ENCODE assay signal across 9 cellular contexts in genomic region chr15:70486451-70487379, GRCh38.
DNase-seq lines count a peak whose midpoint lies in the region; ATAC-seq and TF ChIP-seq lines count a peak whose summit lies in the region.
"Had no signal": no experiment of that assay in that cellular context is flagged by ENCODE, and none has a peak within 500 bp of the region (broad histone marks: within the 10 kb centered on the region; RNA-seq: fewer than 3 reads in every experiment).

No MANE protein-coding gene starts in this region.

- peak; percentile 49 to 61 for ATAC-seq in CD4-positive, CD25-positive, alpha-beta regulatory T cell (ENCODE audit: low read depth in 2 of 2)
- peak; percentile 51 for ATAC-seq in GM21367 (IDR thresholded peaks at IDR 0.05; ENCODE audit: unreplicated experiment)
- peak; percentile 71 for ATAC-seq in activated CD8-positive, alpha-beta T cell treated with anti-CD3 and anti-CD28 coated beads, Interleukin-2, amount 10 ng/mL, durations not matched to agents 7 days and 5 days
- ATAC-seq: HCT116 had no signal

- no peak for DNase-seq in CD4-positive, CD25-positive, alpha-beta regulatory T cell
- DNase-seq in HK-2 (ENCODE audit: unreplicated experiment) (peak; percentile 68), cardiac septum (ENCODE audit: low spot score) (peak; percentile 85), MM.1S (no peak), stomach (no peak)
- DNase-seq in activated CD8-positive, alpha-beta T cell treated with anti-CD3 and anti-CD28 coated beads, Interleukin-2, amount 10 ng/mL, durations not matched to agents 7 days and 5 days: peak; percentile 87
- peak; percentile 30 to 62 for DNase-seq in stimulated activated CD8-positive, alpha-beta memory T cell treated with anti-CD3 and anti-CD28 coated beads, Interleukin-4, amount 100 ng/mL, for 4 hours (ENCODE audit: low read depth in 2 of 2, low spot score in 1 of 2)

- H3K27me3 ChIP-seq in CD4-positive, CD25-positive, alpha-beta regulatory T cell (ENCODE audit: control insufficient read depth, insufficient read depth, low read length): peaks cover 9% of the 10 kb centered on the region
- no peaks in the 10 kb centered on the region for H3K27me3 ChIP-seq in MM.1S (replicated peaks; ENCODE audit: insufficient read depth, low read length)
- no peaks in the 10 kb centered on the region for H3K27me3 ChIP-seq in stomach

- CTCF ChIA-PET in activated CD8-positive, alpha-beta T cell treated with anti-CD3 and anti-CD28 coated beads, Interleukin-2, amount 10 ng/mL, durations not matched to agents 7 days and 5 days (lab: Charles Lee): interaction anchor here (0.6 to 14.2 kb wide), 20 partner anchors 10 to 1022 kb away, joined by 3 to 106 read pairs (median 4); partner anchors contain the start of gene TLE3

- TF ChIP-seq CTCF in MM.1S (IDR thresholded peaks at IDR 0.05; ENCODE audit: low read length) (no peak), stomach (IDR thresholded peaks at IDR 0.05) (no peak)

- no peak overlapping the region for H3K27ac ChIP-seq in CD4-positive, CD25-positive, alpha-beta regulatory T cell (ENCODE audit: insufficient read depth, low read length, poor library complexity, severe bottlenecking)
- no peak overlapping the region for H3K27ac ChIP-seq in MM.1S (ENCODE audit: low read length)
- H3K27ac ChIP-seq in stomach: peak overlapping the region in 2 of 5 donors; percentile 46 to 55

- no peak overlapping the region for H3K9ac ChIP-seq in MM.1S (ENCODE audit: low read length)

- no peaks in the 10 kb centered on the region for H4K20me1 ChIP-seq in MM.1S (ENCODE audit: insufficient read depth, low read length)

- TF ChIP-seq EP300 in stomach (IDR thresholded peaks at IDR 0.05): no peak

- H3K27me3 Mint-ChIP-seq in CD4-positive, CD25-positive, alpha-beta regulatory T cell: peaks cover 38% of the 10 kb centered on the region
- H3K27me3 Mint-ChIP-seq in activated CD8-positive, alpha-beta T cell treated with anti-CD3 and anti-CD28 coated beads, Interleukin-2, amount 10 ng/mL, durations not matched to agents 7 days and 5 days (ENCODE audit: low read depth): peaks cover 48% of the 10 kb centered on the region

- intact Hi-C loops in cardiac septum (cut with DNase I): loop anchor here (5.0 kb wide), 1 partner anchor 964 kb away; no protein-coding TSS in a partner anchor
- intact Hi-C loops in stomach (cut with DNase I; ENCODE audit: low total_unique reads): loop anchor here (5.0 kb wide), 2 partner anchors 909 to 1009 kb away; no protein-coding TSS in a partner anchor

- no peaks in the 10 kb centered on the region for H3K36me3 Mint-ChIP-seq in CD4-positive, CD25-positive, alpha-beta regulatory T cell
- H3K36me3 Mint-ChIP-seq in activated CD8-positive, alpha-beta T cell treated with anti-CD3 and anti-CD28 coated beads, Interleukin-2, amount 10 ng/mL, durations not matched to agents 7 days and 5 days (ENCODE audit: low read depth): peaks cover 11% of the 10 kb centered on the region

- no peak overlapping the region for H2AFZ ChIP-seq in MM.1S (ENCODE audit: low read length)

- no peak overlapping the region for H3K27ac Mint-ChIP-seq in CD4-positive, CD25-positive, alpha-beta regulatory T cell
- H3K27ac Mint-ChIP-seq in activated CD8-positive, alpha-beta T cell treated with anti-CD3 and anti-CD28 coated beads, Interleukin-2, amount 10 ng/mL, durations not matched to agents 7 days and 5 days: peak overlapping the region; percentile 80

- POLR2A ChIA-PET in activated CD8-positive, alpha-beta T cell treated with anti-CD3 and anti-CD28 coated beads, Interleukin-2, amount 10 ng/mL, durations not matched to agents 7 days and 5 days (lab: Charles Lee): interaction anchor here (0.6 to 0.9 kb wide), 2 partner anchors 9 to 389 kb away, joined by 3 read pairs; partner anchors contain the start of gene TLE3

- H3K79me2 ChIP-seq in MM.1S (ENCODE audit: low read length): no peaks in the 10 kb centered on the region

- peaks cover 9% of the 10 kb centered on the region for H3F3A ChIP-seq in MM.1S (ENCODE audit: insufficient read depth, low read length)

- H3K9me3 Mint-ChIP-seq in CD4-positive, CD25-positive, alpha-beta regulatory T cell: peaks cover 0 to 5% (median 0%) of the 10 kb centered on the region in 7 donors
- H3K9me3 Mint-ChIP-seq in activated CD8-positive, alpha-beta T cell treated with anti-CD3 and anti-CD28 coated beads, Interleukin-2, amount 10 ng/mL, durations not matched to agents 7 days and 5 days (ENCODE audit: insufficient read depth): no peaks in the 10 kb centered on the region

- peaks cover 15% of the 10 kb centered on the region for H3K4me1 ChIP-seq in CD4-positive, CD25-positive, alpha-beta regulatory T cell (ENCODE audit: control insufficient read depth, insufficient read depth, low read length, poor library complexity, severe bottlenecking)
- H3K4me1 ChIP-seq in MM.1S (ENCODE audit: low read length) (peaks cover 29% of the 10 kb centered on the region), stomach (peaks cover 0 to 43% (median 6%) of the 10 kb centered on the region in 4 donors)

- H3K9me3 ChIP-seq in CD4-positive, CD25-positive, alpha-beta regulatory T cell (ENCODE audit: control insufficient read depth in 2 of 2, low read length in 2 of 2): no peaks in the 10 kb centered on the region
- H3K9me3 ChIP-seq in MM.1S (replicated peaks; ENCODE audit: insufficient read depth, low read length): no peaks in the 10 kb centered on the region
- no peaks in the 10 kb centered on the region for H3K9me3 ChIP-seq in stomach

- H3K9me2 ChIP-seq in MM.1S (replicated peaks; ENCODE audit: insufficient read depth, low read length): no peaks in the 10 kb centered on the region

- TF ChIP-seq POLR2A in stomach (IDR thresholded peaks at IDR 0.05): no peak

- no peak overlapping the region for H3K4me3 Mint-ChIP-seq in CD4-positive, CD25-positive, alpha-beta regulatory T cell
- peak overlapping the region; percentile 2 for H3K4me3 Mint-ChIP-seq in activated CD8-positive, alpha-beta T cell treated with anti-CD3 and anti-CD28 coated beads, Interleukin-2, amount 10 ng/mL, durations not matched to agents 7 days and 5 days

- peaks cover 7 to 40% (median 18%) of the 10 kb centered on the region in 4 donors for H3K4me1 Mint-ChIP-seq in CD4-positive, CD25-positive, alpha-beta regulatory T cell
- H3K4me1 Mint-ChIP-seq in activated CD8-positive, alpha-beta T cell treated with anti-CD3 and anti-CD28 coated beads, Interleukin-2, amount 10 ng/mL, durations not matched to agents 7 days and 5 days (ENCODE audit: low read depth): peaks cover 58% of the 10 kb centered on the region

- 73 to 80% (median 76%) methylated on average over 16 of the region's 16 CpGs for WGBS in stomach, 5 donors

- no peak overlapping the region for H3K4me2 ChIP-seq in MM.1S (ENCODE audit: low read depth, low read length)

- H3K4me3 ChIP-seq in CD4-positive, CD25-positive, alpha-beta regulatory T cell (ENCODE audit: low read depth, low read length): no peak overlapping the region
- H3K4me3 ChIP-seq in MM.1S (ENCODE audit: low read length) (no peak overlapping the region), stomach (no peak overlapping the region)

- no peaks in the 10 kb centered on the region for H3K36me3 ChIP-seq in CD4-positive, CD25-positive, alpha-beta regulatory T cell (ENCODE audit: control insufficient read depth, insufficient read depth, low read length)
- H3K36me3 ChIP-seq in MM.1S (replicated peaks; ENCODE audit: insufficient read depth, low read length) (no peaks in the 10 kb centered on the region), stomach (no peaks in the 10 kb centered on the region)

Comparison
In these comparisons a context has a peak if more than half of its experiments do, and no peak if none do; other contexts are left out.
1. DNase-seq: peak in HK-2 (single experiment), activated CD8-positive, alpha-beta T cell treated with anti-CD3 and anti-CD28 coated beads, Interleukin-2, amount 10 ng/mL, durations not matched to agents 7 days and 5 days (single experiment), cardiac septum (single experiment) and stimulated activated CD8-positive, alpha-beta memory T cell treated with anti-CD3 and anti-CD28 coated beads, Interleukin-4, amount 100 ng/mL, for 4 hours (2 of 2); none in CD4-positive, CD25-positive, alpha-beta regulatory T cell (0 of 3), MM.1S (single experiment) and stomach (single experiment).
2. Peak in every context shown above with its lines, with median percentiles within 50 percentile points of each other: ATAC-seq.